19 cellular contexts compared by ENCODE assay signal in genomic region chrX:27883468-27884092, GRCh38.
"Had no signal": no experiment of that assay in that cellular context is flagged by ENCODE, and none has a peak within 500 bp of the region (broad histone marks: within the 10 kb centered on the region; RNA-seq: fewer than 3 reads in every experiment).

No MANE protein-coding gene starts in this region.

- H3K4me2 ChIP-seq: hepatocyte had no signal

- H3K27me3 ChIP-seq: adrenal gland, body of pancreas, colonic mucosa, hepatocyte, sigmoid colon, spleen, stomach had no signal

- H2AFZ ChIP-seq: hepatocyte had no signal

- H3K4me1 Mint-ChIP-seq: activated CD4-positive, alpha-beta T cell treated with anti-CD3 and anti-CD28 coated beads for 36 hours; activated naive CD4-positive, alpha-beta T cell treated with anti-CD3 and anti-CD28 coated beads, Interleukin-2, amount 50 U/mL, for 24 hours; nephron progenitor cell had no signal

- DNase-seq: activated CD4-positive, alpha-beta memory T cell treated with anti-CD3 and anti-CD28 coated beads for 36 hours; activated CD4-positive, alpha-beta T cell treated with anti-CD3 and anti-CD28 coated beads for 36 hours; activated T-cell treated with anti-CD3 and anti-CD28 coated beads, Interleukin-2, amount 50 U/mL, for 24 hours; adrenal gland; body of pancreas; caudate nucleus; colonic mucosa; left ventricle myocardium superior; nephron progenitor cell; sigmoid colon; spleen; stimulated activated CD4-positive, alpha-beta T cell treated with anti-CD3 and anti-CD28 coated beads, Interleukin-1b, Interleukin-23, amount 100 ng/mL, for 48 hours; stomach; T-helper 1 cell had no signal

- H3K27ac ChIP-seq: adrenal gland, body of pancreas, colonic mucosa, hepatocyte, sigmoid colon, spleen, stomach, thoracic aorta, VCaP had no signal

- H3K9me3 ChIP-seq: adrenal gland, body of pancreas, colonic mucosa, sigmoid colon, spleen, stomach, thoracic aorta had no signal

- H3K4me1 ChIP-seq: adrenal gland, body of pancreas, colonic mucosa, sigmoid colon, spleen had no signal

- H3K27me3 Mint-ChIP-seq: activated CD4-positive, alpha-beta memory T cell treated with anti-CD3 and anti-CD28 coated beads for 36 hours; activated CD4-positive, alpha-beta T cell treated with anti-CD3 and anti-CD28 coated beads for 36 hours; activated naive CD4-positive, alpha-beta T cell treated with anti-CD3 and anti-CD28 coated beads, Interleukin-2, amount 50 U/mL, for 24 hours had no signal

- H3K4me3 Mint-ChIP-seq: activated CD4-positive, alpha-beta memory T cell treated with anti-CD3 and anti-CD28 coated beads for 36 hours; activated CD4-positive, alpha-beta T cell treated with anti-CD3 and anti-CD28 coated beads for 36 hours; activated naive CD4-positive, alpha-beta T cell treated with anti-CD3 and anti-CD28 coated beads, Interleukin-2, amount 50 U/mL, for 24 hours; activated T-cell treated with anti-CD3 and anti-CD28 coated beads, Interleukin-2, amount 50 U/mL, for 24 hours; nephron progenitor cell had no signal

- H3K27ac Mint-ChIP-seq: activated CD4-positive, alpha-beta memory T cell treated with anti-CD3 and anti-CD28 coated beads for 36 hours; activated CD4-positive, alpha-beta T cell treated with anti-CD3 and anti-CD28 coated beads for 36 hours; activated naive CD4-positive, alpha-beta T cell treated with anti-CD3 and anti-CD28 coated beads, Interleukin-2, amount 50 U/mL, for 24 hours; activated T-cell treated with anti-CD3 and anti-CD28 coated beads, Interleukin-2, amount 50 U/mL, for 24 hours; nephron progenitor cell had no signal

- H3K36me3 ChIP-seq: adrenal gland, colonic mucosa, sigmoid colon, spleen, stomach, thoracic aorta had no signal

- H3K9me3 Mint-ChIP-seq: activated CD4-positive, alpha-beta memory T cell treated with anti-CD3 and anti-CD28 coated beads for 36 hours; activated naive CD4-positive, alpha-beta T cell treated with anti-CD3 and anti-CD28 coated beads, Interleukin-2, amount 50 U/mL, for 24 hours had no signal

- H3K4me3 ChIP-seq: adrenal gland, body of pancreas, colonic mucosa, hepatocyte, sigmoid colon, spleen, stomach, thoracic aorta had no signal

- ATAC-seq: activated CD4-positive, alpha-beta T cell treated with anti-CD3 and anti-CD28 coated beads for 36 hours; body of pancreas; esophagus mucosa; left ventricle myocardium superior had no signal

- H3K36me3 Mint-ChIP-seq: activated CD4-positive, alpha-beta memory T cell treated with anti-CD3 and anti-CD28 coated beads for 36 hours; activated naive CD4-positive, alpha-beta T cell treated with anti-CD3 and anti-CD28 coated beads, Interleukin-2, amount 50 U/mL, for 24 hours had no signal
